Comparison of ENCODE assay signal across 25 cellular contexts in the genomic region with DNA sequence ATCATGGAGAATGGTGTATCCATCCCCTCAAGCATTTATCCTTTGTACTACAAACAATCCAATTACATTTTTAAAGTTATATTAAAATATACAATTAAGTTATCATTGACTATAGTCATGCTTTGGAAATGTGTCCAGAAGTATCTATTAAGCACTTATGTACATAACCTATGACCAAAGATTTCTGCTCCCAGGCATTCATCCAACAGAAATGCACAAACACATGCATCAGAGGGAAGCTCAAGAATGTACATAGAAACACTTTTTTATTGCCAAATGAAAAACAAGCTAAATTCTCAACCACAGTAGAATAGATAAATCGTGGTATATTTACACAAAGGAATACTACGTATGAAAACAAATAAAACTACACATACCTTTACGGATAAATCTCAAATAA.
A peak's percentile ranks its signal among the peaks of the same experiment; 100 is the strongest.
DNase-seq lines count a peak whose midpoint lies in the region; ATAC-seq and TF ChIP-seq lines count a peak whose summit lies in the region.
"Had no signal": no experiment of that assay in that cellular context is flagged by ENCODE, and none has a peak within 500 bp of the region (broad histone marks: within the 10 kb centered on the region; RNA-seq: fewer than 3 reads in every experiment).

No MANE protein-coding gene starts in this region.

- CTCF ChIA-PET in CD8-positive, alpha-beta memory T cell (lab: Charles Lee), result no interaction called here

- H3K36me3 ChIP-seq in MG63 (no peaks in the 10 kb centered on the region), aorta (ENCODE audit: control insufficient read depth in 1 of 2, insufficient read depth in 2 of 2, low read length in 1 of 2) (no peaks in the 10 kb centered on the region)
- H3K36me3 ChIP-seq in CD8-positive, alpha-beta memory T cell (ENCODE audit: insufficient read depth, low read length), result no peaks in the 10 kb centered on the region
- H3K36me3 ChIP-seq: spleen, suprapubic skin had no signal

- H3K4me3 ChIP-seq in AG10803 (ENCODE audit: low read length) (no peak overlapping the region), MG63 (no peak overlapping the region), cardiac fibroblast (replicated peaks in 1 of 2; ENCODE audit: low read depth in 2 of 2, low read length in 2 of 2) (no peak overlapping the region), foreskin fibroblast (ENCODE audit: low read depth in 1 of 2, low read length in 2 of 2) (no peak overlapping the region), aorta (ENCODE audit: low read length in 2 of 2) (no peak overlapping the region)
- no peak overlapping the region for H3K4me3 ChIP-seq in CD8-positive, alpha-beta memory T cell (ENCODE audit: low read length)
- H3K4me3 ChIP-seq: K562, spleen, suprapubic skin had no signal

- H3K4me1 ChIP-seq in CD8-positive, alpha-beta memory T cell (ENCODE audit: insufficient read depth, low read length), result no peaks in the 10 kb centered on the region
- H3K4me1 ChIP-seq in aorta (ENCODE audit: control insufficient read depth in 1 of 2, insufficient read depth in 2 of 2, low read length in 2 of 2), result no peaks in the 10 kb centered on the region
- H3K4me1 ChIP-seq: spleen, suprapubic skin had no signal

- H3K27me3 ChIP-seq in MG63 (no peaks in the 10 kb centered on the region), aorta (ENCODE audit: control insufficient read depth in 1 of 2, insufficient read depth in 2 of 2, low read length in 1 of 2) (no peaks in the 10 kb centered on the region)
- H3K27me3 ChIP-seq in CD8-positive, alpha-beta memory T cell (ENCODE audit: insufficient read depth, low read length, poor library complexity, severe bottlenecking), result no peaks in the 10 kb centered on the region
- H3K27me3 ChIP-seq: spleen, suprapubic skin had no signal

- H3K36me3 Mint-ChIP-seq in CD8-positive, alpha-beta memory T cell, result no peaks in the 10 kb centered on the region
- H3K36me3 Mint-ChIP-seq: CD8-positive, alpha-beta T cell had no signal

- ATAC-seq in HG02678 (IDR thresholded peaks at IDR 0.05; ENCODE audit: unreplicated experiment) (no peak), aorta (ENCODE audit: low FRiP score) (no peak)
- ATAC-seq: activated naive CD8-positive, alpha-beta T cell treated with anti-CD3 and anti-CD28 coated beads, Interleukin-2, amount 50 U/mL, for 24 hours; CD8-positive, alpha-beta T cell; K562; Right ventricle myocardium inferior had no signal

- peaks cover 19% of the 10 kb centered on the region for H3K9me3 ChIP-seq in MG63
- no peaks in the 10 kb centered on the region for H3K9me3 ChIP-seq in CD8-positive, alpha-beta memory T cell (ENCODE audit: low read length)
- H3K9me3 ChIP-seq in aorta (ENCODE audit: control insufficient read depth, low read length), result no peaks in the 10 kb centered on the region

- POLR2A ChIA-PET in CD8-positive, alpha-beta memory T cell (lab: Charles Lee), result no interaction called here

- DNase-seq in AG10803 (ENCODE audit: low read depth) (peak; percentile 2), MG63 (peak; percentile 52), cardiac fibroblast (ENCODE audit: low read depth in 2 of 2) (peak; percentile 80 to 86), foreskin fibroblast (peak; percentile 89 to 93), aorta (no peak)
- DNase-seq in activated CD4-positive, alpha-beta T cell treated with anti-CD3 and anti-CD28 coated beads for 4 hours, result no peak
- no peak for DNase-seq in CD8-positive, alpha-beta memory T cell
- DNase-seq: activated CD8-positive, alpha-beta memory T cell treated with anti-CD3 and anti-CD28 coated beads, Interleukin-2, amount 50 U/mL, for 48 hours; activated effector memory CD4-positive, alpha-beta T cell treated with Interleukin-2 at 50 U/mL for 16 hours; activated naive CD8-positive, alpha-beta T cell treated with anti-CD3 and anti-CD28 coated beads, Interleukin-2, amount 50 U/mL, for 24 hours; CD8-positive, alpha-beta T cell; DMS79; effector memory CD4-positive, alpha-beta T cell; NCI-H1048; NCI-H2081; NCI-H446 treated with DMSO at 0.1 percent for 48 hours; nephron progenitor cell; spleen; T-helper 1 cell had no signal

- TF ChIP-seq CTCF in AG10803 (conservative IDR thresholded peaks at IDR 0.05; ENCODE audit: low read length) (no peak), cardiac fibroblast (IDR thresholded peaks at IDR 0.05; ENCODE audit: low read depth, low read length) (no peak), foreskin fibroblast (IDR thresholded peaks at IDR 0.05; ENCODE audit: low read depth, low read length) (no peak)

- no peak overlapping the region for H3K4me3 Mint-ChIP-seq in CD8-positive, alpha-beta memory T cell
- H3K4me3 Mint-ChIP-seq: activated naive CD8-positive, alpha-beta T cell treated with anti-CD3 and anti-CD28 coated beads, Interleukin-2, amount 50 U/mL, for 24 hours; CD8-positive, alpha-beta T cell; mesothelial cell of epicardium; nephron progenitor cell had no signal

- no peak overlapping the region for H3K27ac ChIP-seq in CD8-positive, alpha-beta memory T cell (ENCODE audit: low read depth, low read length)
- H3K27ac ChIP-seq in aorta (ENCODE audit: low read depth in 1 of 2, low read length in 2 of 2), result no peak overlapping the region
- H3K27ac ChIP-seq: spleen, suprapubic skin had no signal

- intact Hi-C loops in aorta (cut with DNase I), result no loop called here

- H3K27me3 Mint-ChIP-seq in CD8-positive, alpha-beta memory T cell, result peaks cover 0 to 1% of the 10 kb centered on the region in 2 donors
- H3K27me3 Mint-ChIP-seq: activated naive CD8-positive, alpha-beta T cell treated with anti-CD3 and anti-CD28 coated beads, Interleukin-2, amount 50 U/mL, for 24 hours; progenitor cell of endocrine pancreas had no signal

- no peaks in the 10 kb centered on the region for H3K4me1 Mint-ChIP-seq in CD8-positive, alpha-beta memory T cell
- H3K4me1 Mint-ChIP-seq: activated naive CD8-positive, alpha-beta T cell treated with anti-CD3 and anti-CD28 coated beads, Interleukin-2, amount 50 U/mL, for 24 hours; mesothelial cell of epicardium; nephron progenitor cell had no signal

- 65 to 74% methylated on average over 3 of the region's 3 CpGs for WGBS in aorta, 2 donors

- no peak overlapping the region for H3K27ac Mint-ChIP-seq in CD8-positive, alpha-beta memory T cell
- H3K27ac Mint-ChIP-seq: activated naive CD8-positive, alpha-beta T cell treated with anti-CD3 and anti-CD28 coated beads, Interleukin-2, amount 50 U/mL, for 24 hours; CD8-positive, alpha-beta T cell; mesothelial cell of epicardium; nephron progenitor cell; progenitor cell of endocrine pancreas had no signal

- peaks cover 4 to 22% (median 20%) of the 10 kb centered on the region in 5 donors for H3K9me3 Mint-ChIP-seq in CD8-positive, alpha-beta memory T cell

Comparison
In these comparisons a context has a peak if more than half of its experiments do, and no peak if none do; other contexts are left out.
1. DNase-seq: peak in AG10803 (single experiment), MG63 (single experiment), cardiac fibroblast (2 of 2) and foreskin fibroblast (2 of 2); none in activated CD4-positive, alpha-beta T cell treated with anti-CD3 and anti-CD28 coated beads for 4 hours (0 of 2), CD8-positive, alpha-beta memory T cell (0 of 5) and aorta (0 of 2).